In genomic region chr22:19086944-19087343, GRCh38 we compare ENCODE assay signal across 12 cellular contexts. TPM values are rescaled to one million over a fixed set of nuclear protein-coding genes. Genes with fewer than 3 reads are reported as not detected.
A peak's percentile ranks its signal among the peaks of the same experiment; 100 is the strongest.
DNase-seq lines count a peak whose midpoint lies in the region; ATAC-seq and TF ChIP-seq lines count a peak whose summit lies in the region.
"Had no signal": no experiment of that assay in that cellular context is flagged by ENCODE, and none has a peak within 500 bp of the region (broad histone marks: within the 10 kb centered on the region; RNA-seq: fewer than 3 reads in every experiment).

No MANE protein-coding gene starts in this region.

- H3K4me3 Mint-ChIP-seq in nephron progenitor cell: no peak overlapping the region
- H3K4me3 Mint-ChIP-seq: activated naive CD8-positive, alpha-beta T cell had no signal

- H3K4me3 ChIP-seq in epithelial cell of esophagus (ENCODE audit: low read length): no peak overlapping the region

- H3K36me3 Mint-ChIP-seq in nephron progenitor cell (ENCODE audit: low read depth): peaks cover 49% of the 10 kb centered on the region

- ATAC-seq in HG02884 (IDR thresholded peaks at IDR 0.05; ENCODE audit: unreplicated experiment): no peak

- H3K27me3 Mint-ChIP-seq in nephron progenitor cell (ENCODE audit: low read depth, poor library complexity): no peaks in the 10 kb centered on the region
- H3K27me3 Mint-ChIP-seq: activated naive CD8-positive, alpha-beta T cell had no signal

- peaks cover 10% of the 10 kb centered on the region for H3K9me3 Mint-ChIP-seq in nephron progenitor cell

- TF ChIP-seq CTCF in epithelial cell of esophagus (IDR thresholded peaks at IDR 0.05; ENCODE audit: insufficient read depth, low read depth, low read length, missing control alignments): no peak
- no peak for TF ChIP-seq CTCF in nephron progenitor cell (IDR thresholded peaks at IDR 0.05)

- peak overlapping the region; percentile 29 for H3K27ac Mint-ChIP-seq in nephron progenitor cell
- H3K27ac Mint-ChIP-seq: activated naive CD8-positive, alpha-beta T cell had no signal

- peak; percentile 35 for DNase-seq in COLO829 (ENCODE audit: low spot score)
- DNase-seq in RPMI7951 (ENCODE audit: low read depth): peak; percentile 47
- DNase-seq in epithelial cell of esophagus (ENCODE audit: low read depth): peak; percentile 27
- DNase-seq in nephron progenitor cell: no peak
- DNase-seq in activated CD4-positive, alpha-beta T cell treated with anti-CD3 and anti-CD28 coated beads for 1 hour: no peak
- DNase-seq in dedifferentiated amniotic fluid mesenchymal stem cell (ENCODE audit: extremely low spot score): no peak
- DNase-seq in activated CD4-positive, alpha-beta T cell treated with anti-CD3 and anti-CD28 coated beads, Interleukin-2, amount 50 U/mL, for 1 hour: no peak
- DNase-seq: effector memory CD4-positive, alpha-beta T cell; NCI-H187 treated with DMSO at 0.1 percent for 48 hours; small intestine had no signal

- H3K4me1 Mint-ChIP-seq in nephron progenitor cell: peaks cover 23% of the 10 kb centered on the region

RNA-seq across cellular contexts. Expression of gene DGCR2, which starts 35.3 kb away (rescaled TPM):
- 24.8 and 32.0 TPM in 2 replicates for total RNA-seq in RPMI7951 (2014; rRNA removed; shearing (Covaris generic))

RNA-seq across cellular contexts. Expression of gene TSSK2, which starts 44.2 kb away (rescaled TPM):
- total RNA-seq in RPMI7951 (2014; rRNA removed; shearing (Covaris generic)): not detected in 2 replicates

RNA-seq across cellular contexts. Expression of gene ESS2, which starts 57.5 kb away (rescaled TPM):
- total RNA-seq in RPMI7951 (2014; rRNA removed; shearing (Covaris generic)): 9.4 and 10.2 TPM in 2 replicates

Comparison
In these comparisons a context has a peak if more than half of its experiments do, and no peak if none do; other contexts are left out.
1. DNase-seq: peak in COLO829 (single experiment), RPMI7951 (single experiment) and epithelial cell of esophagus (single experiment); none in nephron progenitor cell (single experiment), activated CD4-positive, alpha-beta T cell treated with anti-CD3 and anti-CD28 coated beads for 1 hour (single experiment), dedifferentiated amniotic fluid mesenchymal stem cell (single experiment) and activated CD4-positive, alpha-beta T cell treated with anti-CD3 and anti-CD28 coated beads, Interleukin-2, amount 50 U/mL, for 1 hour (single experiment).